Comparison of ENCODE assay signal across 1 cellular context in genomic region chr22:37449281-37449680, GRCh38.
TF ChIP-seq lines count a peak whose summit lies in the region.

No MANE protein-coding gene starts in this region.

TF ChIP-seq in HEK293, 187 proteins besides CTCF, POLR2A, EP300 and RAD21 (continued from another document):
- TF ChIP-seq, protein P1, sequence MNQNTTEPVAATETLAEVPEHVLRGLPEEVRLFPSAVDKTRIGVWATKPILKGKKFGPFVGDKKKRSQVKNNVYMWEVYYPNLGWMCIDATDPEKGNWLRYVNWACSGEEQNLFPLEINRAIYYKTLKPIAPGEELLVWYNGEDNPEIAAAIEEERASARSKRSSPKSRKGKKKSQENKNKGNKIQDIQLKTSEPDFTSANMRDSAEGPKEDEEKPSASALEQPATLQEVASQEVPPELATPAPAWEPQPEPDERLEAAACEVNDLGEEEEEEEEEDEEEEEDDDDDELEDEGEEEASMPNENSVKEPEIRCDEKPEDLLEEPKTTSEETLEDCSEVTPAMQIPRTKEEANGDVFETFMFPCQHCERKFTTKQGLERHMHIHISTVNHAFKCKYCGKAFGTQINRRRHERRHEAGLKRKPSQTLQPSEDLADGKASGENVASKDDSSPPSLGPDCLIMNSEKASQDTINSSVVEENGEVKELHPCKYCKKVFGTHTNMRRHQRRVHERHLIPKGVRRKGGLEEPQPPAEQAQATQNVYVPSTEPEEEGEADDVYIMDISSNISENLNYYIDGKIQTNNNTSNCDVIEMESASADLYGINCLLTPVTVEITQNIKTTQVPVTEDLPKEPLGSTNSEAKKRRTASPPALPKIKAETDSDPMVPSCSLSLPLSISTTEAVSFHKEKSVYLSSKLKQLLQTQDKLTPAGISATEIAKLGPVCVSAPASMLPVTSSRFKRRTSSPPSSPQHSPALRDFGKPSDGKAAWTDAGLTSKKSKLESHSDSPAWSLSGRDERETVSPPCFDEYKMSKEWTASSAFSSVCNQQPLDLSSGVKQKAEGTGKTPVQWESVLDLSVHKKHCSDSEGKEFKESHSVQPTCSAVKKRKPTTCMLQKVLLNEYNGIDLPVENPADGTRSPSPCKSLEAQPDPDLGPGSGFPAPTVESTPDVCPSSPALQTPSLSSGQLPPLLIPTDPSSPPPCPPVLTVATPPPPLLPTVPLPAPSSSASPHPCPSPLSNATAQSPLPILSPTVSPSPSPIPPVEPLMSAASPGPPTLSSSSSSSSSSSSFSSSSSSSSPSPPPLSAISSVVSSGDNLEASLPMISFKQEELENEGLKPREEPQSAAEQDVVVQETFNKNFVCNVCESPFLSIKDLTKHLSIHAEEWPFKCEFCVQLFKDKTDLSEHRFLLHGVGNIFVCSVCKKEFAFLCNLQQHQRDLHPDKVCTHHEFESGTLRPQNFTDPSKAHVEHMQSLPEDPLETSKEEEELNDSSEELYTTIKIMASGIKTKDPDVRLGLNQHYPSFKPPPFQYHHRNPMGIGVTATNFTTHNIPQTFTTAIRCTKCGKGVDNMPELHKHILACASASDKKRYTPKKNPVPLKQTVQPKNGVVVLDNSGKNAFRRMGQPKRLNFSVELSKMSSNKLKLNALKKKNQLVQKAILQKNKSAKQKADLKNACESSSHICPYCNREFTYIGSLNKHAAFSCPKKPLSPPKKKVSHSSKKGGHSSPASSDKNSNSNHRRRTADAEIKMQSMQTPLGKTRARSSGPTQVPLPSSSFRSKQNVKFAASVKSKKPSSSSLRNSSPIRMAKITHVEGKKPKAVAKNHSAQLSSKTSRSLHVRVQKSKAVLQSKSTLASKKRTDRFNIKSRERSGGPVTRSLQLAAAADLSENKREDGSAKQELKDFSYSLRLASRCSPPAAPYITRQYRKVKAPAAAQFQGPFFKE (tag by site-specific recombination; IDR thresholded peaks at IDR 0.05; ENCODE audit: borderline replicate concordance): no peak
- TF ChIP-seq SALL2 (tag by site-specific recombination; IDR thresholded peaks at IDR 0.05; ENCODE audit: borderline replicate concordance): no peak
- TF ChIP-seq, protein P2, sequence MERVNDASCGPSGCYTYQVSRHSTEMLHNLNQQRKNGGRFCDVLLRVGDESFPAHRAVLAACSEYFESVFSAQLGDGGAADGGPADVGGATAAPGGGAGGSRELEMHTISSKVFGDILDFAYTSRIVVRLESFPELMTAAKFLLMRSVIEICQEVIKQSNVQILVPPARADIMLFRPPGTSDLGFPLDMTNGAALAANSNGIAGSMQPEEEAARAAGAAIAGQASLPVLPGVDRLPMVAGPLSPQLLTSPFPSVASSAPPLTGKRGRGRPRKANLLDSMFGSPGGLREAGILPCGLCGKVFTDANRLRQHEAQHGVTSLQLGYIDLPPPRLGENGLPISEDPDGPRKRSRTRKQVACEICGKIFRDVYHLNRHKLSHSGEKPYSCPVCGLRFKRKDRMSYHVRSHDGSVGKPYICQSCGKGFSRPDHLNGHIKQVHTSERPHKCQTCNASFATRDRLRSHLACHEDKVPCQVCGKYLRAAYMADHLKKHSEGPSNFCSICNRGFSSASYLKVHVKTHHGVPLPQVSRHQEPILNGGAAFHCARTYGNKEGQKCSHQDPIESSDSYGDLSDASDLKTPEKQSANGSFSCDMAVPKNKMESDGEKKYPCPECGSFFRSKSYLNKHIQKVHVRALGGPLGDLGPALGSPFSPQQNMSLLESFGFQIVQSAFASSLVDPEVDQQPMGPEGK (tag by site-specific recombination; IDR thresholded peaks at IDR 0.05): no peak
- TF ChIP-seq, protein P3, sequence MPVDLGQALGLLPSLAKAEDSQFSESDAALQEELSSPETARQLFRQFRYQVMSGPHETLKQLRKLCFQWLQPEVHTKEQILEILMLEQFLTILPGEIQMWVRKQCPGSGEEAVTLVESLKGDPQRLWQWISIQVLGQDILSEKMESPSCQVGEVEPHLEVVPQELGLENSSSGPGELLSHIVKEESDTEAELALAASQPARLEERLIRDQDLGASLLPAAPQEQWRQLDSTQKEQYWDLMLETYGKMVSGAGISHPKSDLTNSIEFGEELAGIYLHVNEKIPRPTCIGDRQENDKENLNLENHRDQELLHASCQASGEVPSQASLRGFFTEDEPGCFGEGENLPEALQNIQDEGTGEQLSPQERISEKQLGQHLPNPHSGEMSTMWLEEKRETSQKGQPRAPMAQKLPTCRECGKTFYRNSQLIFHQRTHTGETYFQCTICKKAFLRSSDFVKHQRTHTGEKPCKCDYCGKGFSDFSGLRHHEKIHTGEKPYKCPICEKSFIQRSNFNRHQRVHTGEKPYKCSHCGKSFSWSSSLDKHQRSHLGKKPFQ (tag by site-specific recombination; IDR thresholded peaks at IDR 0.05): no peak
- TF ChIP-seq ZNF292 (tag by site-specific recombination; IDR thresholded peaks at IDR 0.05; ENCODE audit: borderline replicate concordance, low read depth): no peak
- TF ChIP-seq ZNF792 (tag by site-specific recombination; IDR thresholded peaks at IDR 0.05): no peak
- TF ChIP-seq ZNF558 (tag by site-specific recombination; IDR thresholded peaks at IDR 0.05): no peak
- TF ChIP-seq GLIS2 (tag by site-specific recombination; IDR thresholded peaks at IDR 0.05): 0 out of 2 replicates have a peak, but pooled peaks have one; percentile 17
- TF ChIP-seq HIC1 (tag by site-specific recombination; IDR thresholded peaks at IDR 0.05): no peak
- no peak for TF ChIP-seq ZNF274 (IDR thresholded peaks at IDR 0.05; ENCODE audit: low read length)
- no peak for TF ChIP-seq ZNF274 (tag by site-specific recombination; IDR thresholded peaks at IDR 0.05; ENCODE audit: borderline replicate concordance)
- no peak for TF ChIP-seq ZNF610 (tag by site-specific recombination; IDR thresholded peaks at IDR 0.05; ENCODE audit: borderline replicate concordance)
- TF ChIP-seq INSM2 (tag by site-specific recombination; IDR thresholded peaks at IDR 0.05): no peak
- TF ChIP-seq ZSCAN23 (tag by site-specific recombination; IDR thresholded peaks at IDR 0.05): no peak
- TF ChIP-seq, protein P4, sequence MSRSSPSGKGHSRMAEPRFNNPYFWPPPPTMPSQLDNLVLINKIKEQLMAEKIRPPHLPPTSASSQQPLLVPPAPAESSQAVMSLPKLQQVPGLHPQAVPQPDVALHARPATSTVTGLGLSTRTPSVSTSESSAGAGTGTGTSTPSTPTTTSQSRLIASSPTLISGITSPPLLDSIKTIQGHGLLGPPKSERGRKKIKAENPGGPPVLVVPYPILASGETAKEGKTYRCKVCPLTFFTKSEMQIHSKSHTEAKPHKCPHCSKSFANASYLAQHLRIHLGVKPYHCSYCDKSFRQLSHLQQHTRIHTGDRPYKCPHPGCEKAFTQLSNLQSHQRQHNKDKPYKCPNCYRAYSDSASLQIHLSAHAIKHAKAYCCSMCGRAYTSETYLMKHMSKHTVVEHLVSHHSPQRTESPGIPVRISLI (tag by site-specific recombination; IDR thresholded peaks at IDR 0.05): no peak
- TF ChIP-seq SCRT2 (tag by site-specific recombination; IDR thresholded peaks at IDR 0.05): no peak
- TF ChIP-seq ZNF707 (tag by site-specific recombination; IDR thresholded peaks at IDR 0.05): no peak
- TF ChIP-seq ZNF747 (tag by site-specific recombination; IDR thresholded peaks at IDR 0.05): no peak
- TF ChIP-seq, protein P5, sequence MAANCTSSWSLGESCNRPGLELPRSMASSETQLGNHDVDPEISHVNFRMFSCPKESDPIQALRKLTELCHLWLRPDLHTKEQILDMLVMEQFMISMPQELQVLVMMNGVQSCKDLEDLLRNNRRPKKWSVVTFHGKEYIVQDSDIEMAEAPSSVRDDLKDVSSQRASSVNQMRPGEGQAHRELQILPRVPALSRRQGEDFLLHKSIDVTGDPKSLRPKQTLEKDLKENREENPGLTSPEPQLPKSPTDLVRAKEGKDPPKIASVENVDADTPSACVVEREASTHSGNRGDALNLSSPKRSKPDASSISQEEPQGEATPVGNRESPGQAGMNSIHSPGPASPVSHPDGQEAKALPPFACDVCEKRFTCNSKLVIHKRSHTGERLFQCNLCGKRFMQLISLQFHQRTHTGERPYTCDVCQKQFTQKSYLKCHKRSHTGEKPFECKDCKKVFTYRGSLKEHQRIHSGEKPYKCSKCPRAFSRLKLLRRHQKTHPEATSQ (tag by site-specific recombination; IDR thresholded peaks at IDR 0.05): no peak
- TF ChIP-seq ZNF768 (tag by site-specific recombination; IDR thresholded peaks at IDR 0.05): no peak
- peak; percentile 33; the same call in 1 of the 2 replicates for TF ChIP-seq ZNF341 (tag by site-specific recombination; IDR thresholded peaks at IDR 0.05; ENCODE audit: low read depth)
- TF ChIP-seq ZNF423 (tag by site-specific recombination; IDR thresholded peaks at IDR 0.05): no peak
- TF ChIP-seq ZIC2 (tag by site-specific recombination; IDR thresholded peaks at IDR 0.05): peak; percentile 93
- TF ChIP-seq, protein P6, sequence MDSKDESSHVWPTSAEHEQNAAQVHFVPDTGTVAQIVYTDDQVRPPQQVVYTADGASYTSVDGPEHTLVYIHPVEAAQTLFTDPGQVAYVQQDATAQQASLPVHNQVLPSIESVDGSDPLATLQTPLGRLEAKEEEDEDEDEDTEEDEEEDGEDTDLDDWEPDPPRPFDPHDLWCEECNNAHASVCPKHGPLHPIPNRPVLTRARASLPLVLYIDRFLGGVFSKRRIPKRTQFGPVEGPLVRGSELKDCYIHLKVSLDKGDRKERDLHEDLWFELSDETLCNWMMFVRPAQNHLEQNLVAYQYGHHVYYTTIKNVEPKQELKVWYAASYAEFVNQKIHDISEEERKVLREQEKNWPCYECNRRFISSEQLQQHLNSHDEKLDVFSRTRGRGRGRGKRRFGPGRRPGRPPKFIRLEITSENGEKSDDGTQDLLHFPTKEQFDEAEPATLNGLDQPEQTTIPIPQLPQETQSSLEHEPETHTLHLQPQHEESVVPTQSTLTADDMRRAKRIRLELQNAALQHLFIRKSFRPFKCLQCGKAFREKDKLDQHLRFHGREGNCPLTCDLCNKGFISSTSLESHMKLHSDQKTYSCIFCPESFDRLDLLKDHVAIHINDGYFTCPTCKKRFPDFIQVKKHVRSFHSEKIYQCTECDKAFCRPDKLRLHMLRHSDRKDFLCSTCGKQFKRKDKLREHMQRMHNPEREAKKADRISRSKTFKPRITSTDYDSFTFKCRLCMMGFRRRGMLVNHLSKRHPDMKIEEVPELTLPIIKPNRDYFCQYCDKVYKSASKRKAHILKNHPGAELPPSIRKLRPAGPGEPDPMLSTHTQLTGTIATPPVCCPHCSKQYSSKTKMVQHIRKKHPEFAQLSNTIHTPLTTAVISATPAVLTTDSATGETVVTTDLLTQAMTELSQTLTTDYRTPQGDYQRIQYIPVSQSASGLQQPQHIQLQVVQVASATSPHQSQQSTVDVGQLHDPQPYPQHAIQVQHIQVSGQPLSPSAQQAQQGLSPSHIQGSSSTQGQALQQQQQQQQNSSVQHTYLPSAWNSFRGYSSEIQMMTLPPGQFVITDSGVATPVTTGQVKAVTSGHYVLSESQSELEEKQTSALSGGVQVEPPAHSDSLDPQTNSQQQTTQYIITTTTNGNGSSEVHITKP (tag by site-specific recombination; IDR thresholded peaks at IDR 0.05): no peak
- TF ChIP-seq ZNF776 (tag by site-specific recombination; IDR thresholded peaks at IDR 0.05; ENCODE audit: borderline replicate concordance): no peak
- TF ChIP-seq HOXA7 (CRISPR knock-in tag; IDR thresholded peaks at IDR 0.05; ENCODE audit: borderline replicate concordance): no peak
